2 cellular contexts compared by ENCODE assay signal in genomic region chr1:41315867-41316266, GRCh38.
TF ChIP-seq lines count a peak whose summit lies in the region.

No MANE protein-coding gene starts in this region.

TF ChIP-seq in GM23338, 12 proteins besides CTCF, POLR2A, EP300 and RAD21 (continued from another document):
- TF ChIP-seq REST (IDR thresholded peaks at IDR 0.05; ENCODE audit: unreplicated experiment) = no peak
- no peak for TF ChIP-seq CREB1 (CRISPR knock-in tag; IDR thresholded peaks at IDR 0.05; ENCODE audit: low read depth)
- TF ChIP-seq EZH2phosphoT487 (IDR thresholded peaks at IDR 0.05; ENCODE audit: unreplicated experiment) = no peak
- no peak for TF ChIP-seq ZNF462 (CRISPR knock-in tag; IDR thresholded peaks at IDR 0.05)
- no peak for TF ChIP-seq ZNF331 (CRISPR knock-in tag; IDR thresholded peaks at IDR 0.05; ENCODE audit: low read depth)
- TF ChIP-seq ZNF114 (CRISPR knock-in tag; IDR thresholded peaks at IDR 0.05) = no peak
- no peak for TF ChIP-seq POLR2AphosphoS5 (IDR thresholded peaks at IDR 0.05; ENCODE audit: low read depth)
- no peak for TF ChIP-seq STAT1 (IDR thresholded peaks at IDR 0.05; ENCODE audit: unreplicated experiment)
- TF ChIP-seq ETS1 (IDR thresholded peaks at IDR 0.05) = no peak
- TF ChIP-seq EZH2 (IDR thresholded peaks at IDR 0.05; ENCODE audit: low read depth, unreplicated experiment) = no peak
- TF ChIP-seq JUNB (IDR thresholded peaks at IDR 0.05; ENCODE audit: unreplicated experiment) = no peak
TF ChIP-seq in GM23338: peak in this region for 0.

TF ChIP-seq in GM12878, 131 proteins besides CTCF, POLR2A, EP300 and RAD21 (continued from another document):
- TF ChIP-seq ZBTB40 (IDR thresholded peaks at IDR 0.05; ENCODE audit: borderline replicate concordance) = no peak
- TF ChIP-seq NFYA (IDR thresholded peaks at IDR 0.05; ENCODE audit: borderline replicate concordance, low read depth, low read length) = no peak
- no peak for TF ChIP-seq IKZF1 (conservative IDR thresholded peaks at IDR 0.05)
